Comparison of ENCODE assay signal across 8 cellular contexts in genomic region chr4:70533791-70534190, GRCh38. TPM values are rescaled to one million over a fixed set of nuclear protein-coding genes. Genes with fewer than 3 reads are reported as not detected.
"Had no signal": no experiment of that assay in that cellular context is flagged by ENCODE, and none has a peak within 500 bp of the region (broad histone marks: within the 10 kb centered on the region; RNA-seq: fewer than 3 reads in every experiment).

No MANE protein-coding gene starts in this region.

- H3K4me3 ChIP-seq: GM23248, K562 had no signal

- ATAC-seq: K562 had no signal

- H3K27ac ChIP-seq: GM23248 had no signal

- DNase-seq: GM23248, GOT3, H9, HCEC 1CT, IMR-90, KG1 had no signal

RNA-seq across cellular contexts. Expression of gene AMTN, which starts 15.4 kb away (rescaled TPM):
- total RNA-seq: GM23248, H9, HT-29, IMR-90, K562 had no signal

RNA-seq across cellular contexts. Expression of gene AMBN, which starts 58.3 kb away (rescaled TPM):
- total RNA-seq: GM23248, H9, HT-29, IMR-90 had no signal
